ENCODE assay signal across 8 cellular contexts in the genomic region with DNA sequence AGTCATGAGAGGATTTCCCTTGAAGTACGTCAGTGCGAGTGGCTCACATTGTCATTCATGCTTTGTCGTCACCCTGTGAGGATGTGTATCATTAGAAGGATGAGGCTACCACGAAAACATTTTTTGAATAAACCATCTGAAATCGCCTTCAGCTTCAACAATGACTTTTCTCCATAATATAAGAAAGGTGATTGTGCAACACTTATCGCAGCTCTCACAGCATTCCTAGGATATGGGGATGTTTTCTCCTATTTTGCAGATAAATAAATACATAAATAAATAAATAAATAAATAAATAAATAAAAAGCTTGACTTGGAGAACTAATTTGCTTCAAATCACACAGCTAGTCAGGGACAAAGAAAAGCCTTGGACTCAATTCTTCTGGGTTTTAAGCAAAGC.
"Had no signal": no experiment of that assay in that cellular context is flagged by ENCODE, and none has a peak within 500 bp of the region (broad histone marks: within the 10 kb centered on the region; RNA-seq: fewer than 3 reads in every experiment).

No MANE protein-coding gene starts in this region.

- ATAC-seq: HCT116, K562 had no signal

- H3K4me1 ChIP-seq: HAP-1 had no signal

- H3K4me3 Mint-ChIP-seq: HFFc6 had no signal

- DNase-seq: GOT3, H7, HFFc6, KG1 had no signal

- H3K36me3 ChIP-seq: HAP-1 had no signal

- FAIRE-seq: HTR-8/SVneo, K562 had no signal

- H3K9me3 ChIP-seq: HAP-1 had no signal

- H3K27ac Mint-ChIP-seq: HFFc6 had no signal

- H3K4me3 ChIP-seq: HAP-1, K562 had no signal
